ENCODE assay signal across 33 cellular contexts in genomic region chr19:51931921-51932320, GRCh38.
"Had no signal": no experiment of that assay in that cellular context is flagged by ENCODE, and none has a peak within 500 bp of the region (broad histone marks: within the 10 kb centered on the region; RNA-seq: fewer than 3 reads in every experiment).

No MANE protein-coding gene starts in this region.

- H3K27me3 Mint-ChIP-seq: activated CD4-positive, alpha-beta memory T cell treated with anti-CD3 and anti-CD28 coated beads, Interleukin-2, amount 10 ng/mL, durations not matched to agents 7 days and 5 days; activated CD8-positive, alpha-beta memory T cell treated with anti-CD3 and anti-CD28 coated beads, Interleukin-2, amount 10 ng/mL, durations not matched to agents 7 days and 5 days; activated naive CD4-positive, alpha-beta T cell treated with anti-CD3 and anti-CD28 coated beads, Interleukin-2, amount 10 ng/mL, durations not matched to agents 7 days and 5 days; activated naive CD8-positive, alpha-beta T cell; activated naive CD8-positive, alpha-beta T cell treated with anti-CD3 and anti-CD28 coated beads, Interleukin-2, amount 50 U/mL, for 24 hours; T-cell; T-helper 17 cell had no signal

- H3K4me3 Mint-ChIP-seq: activated CD4-positive, alpha-beta memory T cell treated with anti-CD3 and anti-CD28 coated beads, Interleukin-2, amount 10 ng/mL, durations not matched to agents 7 days and 5 days; activated CD8-positive, alpha-beta memory T cell treated with anti-CD3 and anti-CD28 coated beads, Interleukin-2, amount 10 ng/mL, durations not matched to agents 7 days and 5 days; activated naive CD4-positive, alpha-beta T cell treated with anti-CD3 and anti-CD28 coated beads, Interleukin-2, amount 10 ng/mL, durations not matched to agents 7 days and 5 days; activated naive CD8-positive, alpha-beta T cell; activated naive CD8-positive, alpha-beta T cell treated with anti-CD3 and anti-CD28 coated beads, Interleukin-2, amount 50 U/mL, for 24 hours; T-cell; T-helper 17 cell had no signal

- H2AFZ ChIP-seq: PC-9 had no signal

- DNase-seq: activated CD4-positive, alpha-beta memory T cell treated with anti-CD3 and anti-CD28 coated beads, Interleukin-2, amount 10 ng/mL, durations not matched to agents 7 days and 5 days; activated CD4-positive, alpha-beta T cell treated with anti-CD3 and anti-CD28 coated beads for 1 hour; activated CD4-positive, alpha-beta T cell treated with anti-CD3 and anti-CD28 coated beads for 48 hours; activated CD8-positive, alpha-beta memory T cell treated with anti-CD3 and anti-CD28 coated beads for 24 hours; activated CD8-positive, alpha-beta memory T cell treated with anti-CD3 and anti-CD28 coated beads, Interleukin-2, amount 10 ng/mL, durations not matched to agents 7 days and 5 days; activated CD8-positive, alpha-beta memory T cell treated with anti-CD3 and anti-CD28 coated beads, Interleukin-2, amount 50 U/mL, for 48 hours; activated effector memory CD4-positive, alpha-beta T cell treated with Interleukin-2 at 50 U/mL for 16 hours; activated naive CD4-positive, alpha-beta T cell treated with anti-CD3 and anti-CD28 coated beads, Interleukin-2, amount 10 ng/mL, durations not matched to agents 7 days and 5 days; activated naive CD8-positive, alpha-beta T cell treated with anti-CD3 and anti-CD28 coated beads, Interleukin-2, amount 50 U/mL, for 24 hours; activated T-cell treated with anti-CD3 and anti-CD28 coated beads, Interleukin-2, amount 50 U/mL, for 48 hours; anterior cingulate cortex; caudate nucleus; cerebellar nuclear complex; NCI-H1092 treated with DMSO at 0.1 percent for 48 hours; NCI-H1417; NCI-H146; NCI-H187; NCI-H2029 treated with DMSO at 0.1 percent for 48 hours; NCI-H2107; NCI-H2171; NCI-H510A; NCI-H526; NCI-H748 treated with DMSO at 0.1 percent for 48 hours; NK-92 treated with Interleukin-12 subunit alpha and Interleukin-12 subunit beta, amount 100 ng/mL, for 24 hours; SIG-M5; T-cell; T-helper 17 cell had no signal

- ATAC-seq: activated CD8-positive, alpha-beta memory T cell treated with anti-CD3 and anti-CD28 coated beads, Interleukin-2, amount 10 ng/mL, durations not matched to agents 7 days and 5 days; activated naive CD8-positive, alpha-beta T cell treated with anti-CD3 and anti-CD28 coated beads, Interleukin-2, amount 50 U/mL, for 24 hours; Right ventricle myocardium inferior; SK-N-SH treated with all-trans-retinoic acid at 6 μM for 48 hours; T-cell; T-helper 17 cell had no signal

- H3K27ac ChIP-seq: PC-9, RWPE1 had no signal

- H3K4me2 ChIP-seq: PC-9 had no signal

- H3K27ac Mint-ChIP-seq: activated CD4-positive, alpha-beta memory T cell treated with anti-CD3 and anti-CD28 coated beads, Interleukin-2, amount 10 ng/mL, durations not matched to agents 7 days and 5 days; activated CD8-positive, alpha-beta memory T cell treated with anti-CD3 and anti-CD28 coated beads, Interleukin-2, amount 10 ng/mL, durations not matched to agents 7 days and 5 days; activated naive CD4-positive, alpha-beta T cell treated with anti-CD3 and anti-CD28 coated beads, Interleukin-2, amount 10 ng/mL, durations not matched to agents 7 days and 5 days; activated naive CD8-positive, alpha-beta T cell; activated naive CD8-positive, alpha-beta T cell treated with anti-CD3 and anti-CD28 coated beads, Interleukin-2, amount 50 U/mL, for 24 hours; brain; T-cell; T-helper 17 cell had no signal

- H3K4me3 ChIP-seq: PC-9 had no signal
